In the genomic region with DNA sequence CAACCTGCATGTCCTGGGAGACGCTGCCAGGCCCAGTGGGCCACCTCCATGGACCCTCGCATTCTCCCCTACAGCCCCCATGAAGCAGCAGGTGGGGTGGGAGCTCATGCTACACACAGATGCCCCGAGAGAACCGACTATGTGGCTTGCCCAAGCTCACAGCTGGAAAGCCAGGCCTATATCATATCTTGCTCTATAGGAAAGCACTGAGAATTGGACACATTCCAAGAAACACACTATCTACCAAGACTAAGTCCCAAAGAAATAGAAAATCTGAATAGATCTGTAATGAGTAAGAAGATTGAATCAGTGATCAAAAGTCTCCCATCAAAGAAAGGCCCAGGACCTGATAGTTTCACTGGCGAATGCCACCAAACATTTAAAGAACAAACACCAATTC, we compare ENCODE assay signal across 27 cellular contexts. TPM values are rescaled to one million over a fixed set of nuclear protein-coding genes. Genes with fewer than 3 reads are reported as not detected.
"Had no signal": no experiment of that assay in that cellular context is flagged by ENCODE, and none has a peak within 500 bp of the region (broad histone marks: within the 10 kb centered on the region; RNA-seq: fewer than 3 reads in every experiment).

No MANE protein-coding gene starts in this region.

- FAIRE-seq: RCC 7860 had no signal

- ATAC-seq: activated CD8-positive, alpha-beta memory T cell treated with anti-CD3 and anti-CD28 coated beads, Interleukin-2, amount 10 ng/mL, durations not matched to agents 7 days and 5 days; PC-3; T-helper 17 cell; WTC11 had no signal

- H3K36me3 ChIP-seq: MG63 had no signal

- H3K4me3 Mint-ChIP-seq: activated CD4-positive, alpha-beta T cell treated with anti-CD3 and anti-CD28 coated beads, Interleukin-2, amount 10 ng/mL, durations not matched to agents 24 days and 14 days; activated CD8-positive, alpha-beta memory T cell treated with anti-CD3 and anti-CD28 coated beads, Interleukin-2, amount 10 ng/mL, durations not matched to agents 7 days and 5 days; activated naive CD8-positive, alpha-beta T cell; activated T-cell treated with anti-CD3 and anti-CD28 coated beads, Interleukin-2, amount 50 U/mL, for 24 hours; activated T-helper 1 cell treated with anti-CD3 and anti-CD28 coated beads, Interleukin-12 subunit alpha, Interleukin-12 subunit beta, Interleukin-2, Interleukin-4 antibody, amounts not matched to agents 30 ng/mL and 10 ng/mL and 1 ng/mL, durations not matched to agents 14 hours and 24 hours and 36 hours; T-helper 17 cell; WTC11 had no signal

- H3K36me3 Mint-ChIP-seq: activated CD8-positive, alpha-beta memory T cell treated with anti-CD3 and anti-CD28 coated beads, Interleukin-2, amount 10 ng/mL, durations not matched to agents 7 days and 5 days; activated naive CD8-positive, alpha-beta T cell; WTC11 had no signal

- DNase-seq: activated CD4-positive, alpha-beta T cell treated with anti-CD3 and anti-CD28 coated beads for 1 hour; activated CD4-positive, alpha-beta T cell treated with anti-CD3 and anti-CD28 coated beads, Interleukin-2, amount 10 ng/mL, durations not matched to agents 24 days and 14 days; activated CD4-positive, alpha-beta T cell treated with anti-CD3 and anti-CD28 coated beads, Interleukin-2, amount 50 U/mL, for 48 hours; activated CD8-positive, alpha-beta memory T cell treated with anti-CD3 and anti-CD28 coated beads, Interleukin-2, amount 10 ng/mL, durations not matched to agents 7 days and 5 days; activated effector memory CD4-positive, alpha-beta T cell treated with Interleukin-2 at 50 U/mL for 16 hours; activated naive CD4-positive, alpha-beta T cell; activated T-cell treated with anti-CD3 and anti-CD28 coated beads, Interleukin-2, amount 50 U/mL, for 24 hours; caudate nucleus; MG63; MV-4-11; NCI-H1092 treated with DMSO at 0.1 percent for 48 hours; NCI-H1417 treated with DMSO at 0.1 percent for 48 hours; NCI-H1694; NCI-H2029; NCI-H345; NCI-H510A treated with DMSO at 0.1 percent for 48 hours; NCI-H69; PC-3; SHP77 treated with DMSO at 0.1 percent for 48 hours; T-helper 17 cell; T-helper 9 cell had no signal

- H3K27ac Mint-ChIP-seq: activated CD4-positive, alpha-beta T cell treated with anti-CD3 and anti-CD28 coated beads, Interleukin-2, amount 10 ng/mL, durations not matched to agents 24 days and 14 days; activated CD8-positive, alpha-beta memory T cell treated with anti-CD3 and anti-CD28 coated beads, Interleukin-2, amount 10 ng/mL, durations not matched to agents 7 days and 5 days; activated naive CD8-positive, alpha-beta T cell; activated T-cell treated with anti-CD3 and anti-CD28 coated beads, Interleukin-2, amount 50 U/mL, for 24 hours; activated T-helper 1 cell treated with anti-CD3 and anti-CD28 coated beads, Interleukin-12 subunit alpha, Interleukin-12 subunit beta, Interleukin-2, Interleukin-4 antibody, amounts not matched to agents 30 ng/mL and 10 ng/mL and 1 ng/mL, durations not matched to agents 14 hours and 24 hours and 36 hours; T-helper 17 cell; WTC11 had no signal

- H3K27me3 Mint-ChIP-seq: activated naive CD8-positive, alpha-beta T cell; activated T-cell treated with anti-CD3 and anti-CD28 coated beads, Interleukin-2, amount 50 U/mL, for 24 hours; T-helper 17 cell had no signal

- H3K4me3 ChIP-seq: MG63 had no signal

- H3K27me3 ChIP-seq: MG63 had no signal

- H3K4me1 Mint-ChIP-seq: activated CD4-positive, alpha-beta T cell treated with anti-CD3 and anti-CD28 coated beads, Interleukin-2, amount 10 ng/mL, durations not matched to agents 24 days and 14 days; activated CD8-positive, alpha-beta memory T cell treated with anti-CD3 and anti-CD28 coated beads, Interleukin-2, amount 10 ng/mL, durations not matched to agents 7 days and 5 days; T-helper 17 cell; WTC11 had no signal

- H3K9me3 Mint-ChIP-seq: activated CD4-positive, alpha-beta T cell treated with anti-CD3 and anti-CD28 coated beads, Interleukin-2, amount 10 ng/mL, durations not matched to agents 24 days and 14 days; activated T-cell treated with anti-CD3 and anti-CD28 coated beads, Interleukin-2, amount 50 U/mL, for 24 hours; activated T-helper 1 cell treated with anti-CD3 and anti-CD28 coated beads, Interleukin-12 subunit alpha, Interleukin-12 subunit beta, Interleukin-2, Interleukin-4 antibody, amounts not matched to agents 30 ng/mL and 10 ng/mL and 1 ng/mL, durations not matched to agents 14 hours and 24 hours and 36 hours had no signal

RNA-seq across cellular contexts. Expression of gene PVALEF, which starts 8.0 kb away (rescaled TPM):
- total RNA-seq: activated CD4-positive, alpha-beta T cell treated with anti-CD3 and anti-CD28 coated beads, Interleukin-2, amount 10 ng/mL, durations not matched to agents 24 days and 14 days; activated CD8-positive, alpha-beta memory T cell treated with anti-CD3 and anti-CD28 coated beads, Interleukin-2, amount 10 ng/mL, durations not matched to agents 7 days and 5 days; activated T-helper 1 cell treated with anti-CD3 and anti-CD28 coated beads, Interleukin-12 subunit alpha, Interleukin-12 subunit beta, Interleukin-2, Interleukin-4 antibody, amounts not matched to agents 30 ng/mL and 10 ng/mL and 1 ng/mL, durations not matched to agents 14 hours and 24 hours and 36 hours; PC-3; SK-MEL-5; T-helper 17 cell; WTC11 had no signal
- polyA plus RNA-seq: adipose tissue had no signal
